Comparison of ENCODE assay signal across 8 cellular contexts in genomic region chr17:73546770-73547345, GRCh38.
DNase-seq lines count a peak whose midpoint lies in the region; ATAC-seq and TF ChIP-seq lines count a peak whose summit lies in the region.

No MANE protein-coding gene starts in this region.

- no peak overlapping the region for H3K18ac ChIP-seq in neuronal stem cell (ENCODE audit: low read length)

- no peak overlapping the region for H4K91ac ChIP-seq in neuronal stem cell (ENCODE audit: low read depth, low read length, poor library complexity)

- no peak overlapping the region for H2AFZ ChIP-seq in neuronal stem cell (ENCODE audit: low read length)

- H3K27ac ChIP-seq in left ventricle myocardium inferior (replicated peaks), result no peak overlapping the region
- no peak overlapping the region for H3K27ac ChIP-seq in neuronal stem cell (replicated peaks; ENCODE audit: low read length)

- peak; percentile 68 for ATAC-seq in Right ventricle myocardium superior (ENCODE audit: poor library complexity)
- ATAC-seq in activated naive CD8-positive, alpha-beta T cell treated with anti-CD3 and anti-CD28 coated beads, Interleukin-2, amount 10 ng/mL, durations not matched to agents 7 days and 5 days (ENCODE audit: low read depth), result peak; percentile 80
- no peak for ATAC-seq in HG02938 (IDR thresholded peaks at IDR 0.05; ENCODE audit: unreplicated experiment)
- ATAC-seq in HG03457 (IDR thresholded peaks at IDR 0.05; ENCODE audit: unreplicated experiment), result no peak

- peaks cover 25% of the 10 kb centered on the region for H3K79me1 ChIP-seq in neuronal stem cell (ENCODE audit: low read depth, low read length)

- no peak overlapping the region for H4K8ac ChIP-seq in neuronal stem cell (ENCODE audit: low read depth, low read length)

- H3K36me3 Mint-ChIP-seq in activated naive CD8-positive, alpha-beta T cell treated with anti-CD3 and anti-CD28 coated beads, Interleukin-2, amount 10 ng/mL, durations not matched to agents 7 days and 5 days, result peaks cover 2% of the 10 kb centered on the region

- DNase-seq in Right ventricle myocardium superior, result peak; percentile 69
- no peak for DNase-seq in left ventricle myocardium inferior
- peak; percentile 47 to 85 for DNase-seq in NCI-H526 (lab: John Stamatoyannopoulos, UW)
- peak; percentile 43 for DNase-seq in activated naive CD8-positive, alpha-beta T cell treated with anti-CD3 and anti-CD28 coated beads, Interleukin-2, amount 10 ng/mL, durations not matched to agents 7 days and 5 days
- peak; percentile 18 for DNase-seq in neuronal stem cell (ENCODE audit: low spot score)
- DNase-seq in central memory CD4-positive, alpha-beta T cell, result no peak

- no peak overlapping the region for H2BK5ac ChIP-seq in neuronal stem cell (ENCODE audit: low read length)

- H3K27me3 ChIP-seq in left ventricle myocardium inferior (ENCODE audit: low read depth) (peaks cover 53% of the 10 kb centered on the region), neuronal stem cell (ENCODE audit: control insufficient read depth in 3 of 3, insufficient read depth in 3 of 3, low read depth in 1 of 3, low read length in 3 of 3) (no peaks in the 10 kb centered on the region)

- no peaks in the 10 kb centered on the region for H3K9me3 Mint-ChIP-seq in activated naive CD8-positive, alpha-beta T cell treated with anti-CD3 and anti-CD28 coated beads, Interleukin-2, amount 10 ng/mL, durations not matched to agents 7 days and 5 days

- peaks cover 16% of the 10 kb centered on the region for H3K4me1 Mint-ChIP-seq in activated naive CD8-positive, alpha-beta T cell treated with anti-CD3 and anti-CD28 coated beads, Interleukin-2, amount 10 ng/mL, durations not matched to agents 7 days and 5 days

- no peak overlapping the region for H2BK12ac ChIP-seq in neuronal stem cell (ENCODE audit: low read length)

- peaks cover 5% of the 10 kb centered on the region for H3K4me1 ChIP-seq in left ventricle myocardium inferior
- H3K4me1 ChIP-seq in neuronal stem cell (ENCODE audit: control insufficient read depth in 2 of 2, insufficient read depth in 1 of 2, low read depth in 1 of 2, low read length in 2 of 2), result peaks cover 12 to 56% of the 10 kb centered on the region in 2 donors

- no peak overlapping the region for H2BK15ac ChIP-seq in neuronal stem cell (ENCODE audit: low read length)

- POLR2A ChIA-PET in activated naive CD8-positive, alpha-beta T cell treated with anti-CD3 and anti-CD28 coated beads, Interleukin-2, amount 10 ng/mL, durations not matched to agents 7 days and 5 days (lab: Charles Lee), result no interaction called here

- H3K23ac ChIP-seq in neuronal stem cell (ENCODE audit: low read depth, low read length, poor library complexity), result no peak overlapping the region

- peak overlapping the region; percentile 87 for H3K14ac ChIP-seq in neuronal stem cell (ENCODE audit: low read length)

- H3K4me3 Mint-ChIP-seq in activated naive CD8-positive, alpha-beta T cell treated with anti-CD3 and anti-CD28 coated beads, Interleukin-2, amount 10 ng/mL, durations not matched to agents 7 days and 5 days, result no peak overlapping the region

- no peak overlapping the region for H2BK120ac ChIP-seq in neuronal stem cell (ENCODE audit: low read depth, low read length)

- H3K9me3 ChIP-seq in left ventricle myocardium inferior (replicated peaks) (no peaks in the 10 kb centered on the region), neuronal stem cell (replicated peaks in 1 of 2; ENCODE audit: control insufficient read depth in 2 of 2, insufficient read depth in 1 of 2, low read depth in 1 of 2, low read length in 2 of 2) (no peaks in the 10 kb centered on the region)

- H3K4me3 ChIP-seq in left ventricle myocardium inferior, result no peak overlapping the region
- H3K4me3 ChIP-seq in neuronal stem cell (ENCODE audit: low read length in 2 of 2), result no peak overlapping the region

- no peaks in the 10 kb centered on the region for H3K27me3 Mint-ChIP-seq in activated naive CD8-positive, alpha-beta T cell treated with anti-CD3 and anti-CD28 coated beads, Interleukin-2, amount 10 ng/mL, durations not matched to agents 7 days and 5 days

- H3K4ac ChIP-seq in neuronal stem cell (ENCODE audit: low read length), result no peak overlapping the region

- H3K36me3 ChIP-seq in left ventricle myocardium inferior (no peaks in the 10 kb centered on the region), neuronal stem cell (replicated peaks in 1 of 2; ENCODE audit: control insufficient read depth in 2 of 2, insufficient read depth in 2 of 2, low read length in 2 of 2) (peaks cover 0 to 2% of the 10 kb centered on the region in 2 donors)

- WGBS in neuronal stem cell (ENCODE audit: extremely low coverage in 2 of 2, insufficient read length in 2 of 2, insufficient replicate concordance in 1 of 2), 2 donors, result no CpG with 5 or more reads among the region's 7 CpGs

- intact Hi-C loops in Right ventricle myocardium superior (cut with DNase I) (no loop called here), left ventricle myocardium inferior (cut with micrococcal nuclease) (no loop called here)

- H3K27ac Mint-ChIP-seq in activated naive CD8-positive, alpha-beta T cell treated with anti-CD3 and anti-CD28 coated beads, Interleukin-2, amount 10 ng/mL, durations not matched to agents 7 days and 5 days, result no peak overlapping the region

- H2AK5ac ChIP-seq in neuronal stem cell (ENCODE audit: low read depth, low read length), result no peak overlapping the region

- no peak overlapping the region for H3K9ac ChIP-seq in neuronal stem cell (ENCODE audit: low read depth, low read length, poor library complexity)

- no peak for TF ChIP-seq CTCF in left ventricle myocardium inferior (IDR thresholded peaks at IDR 0.05; ENCODE audit: borderline replicate concordance)

- H3K4me2 ChIP-seq in neuronal stem cell (ENCODE audit: insufficient read depth, low read length, poor library complexity, severe bottlenecking), result no peak overlapping the region

Comparison
In these comparisons a context has a peak if more than half of its experiments do, and no peak if none do; other contexts are left out.
1. DNase-seq: peak in Right ventricle myocardium superior (single experiment), NCI-H526 (2 of 2), activated naive CD8-positive, alpha-beta T cell treated with anti-CD3 and anti-CD28 coated beads, Interleukin-2, amount 10 ng/mL, durations not matched to agents 7 days and 5 days (single experiment) and neuronal stem cell (single experiment); none in left ventricle myocardium inferior (single experiment) and central memory CD4-positive, alpha-beta T cell (single experiment).
2. ATAC-seq: peak in Right ventricle myocardium superior (single experiment) and activated naive CD8-positive, alpha-beta T cell treated with anti-CD3 and anti-CD28 coated beads, Interleukin-2, amount 10 ng/mL, durations not matched to agents 7 days and 5 days (single experiment); none in HG02938 (single experiment) and HG03457 (single experiment).